In the genomic region with DNA sequence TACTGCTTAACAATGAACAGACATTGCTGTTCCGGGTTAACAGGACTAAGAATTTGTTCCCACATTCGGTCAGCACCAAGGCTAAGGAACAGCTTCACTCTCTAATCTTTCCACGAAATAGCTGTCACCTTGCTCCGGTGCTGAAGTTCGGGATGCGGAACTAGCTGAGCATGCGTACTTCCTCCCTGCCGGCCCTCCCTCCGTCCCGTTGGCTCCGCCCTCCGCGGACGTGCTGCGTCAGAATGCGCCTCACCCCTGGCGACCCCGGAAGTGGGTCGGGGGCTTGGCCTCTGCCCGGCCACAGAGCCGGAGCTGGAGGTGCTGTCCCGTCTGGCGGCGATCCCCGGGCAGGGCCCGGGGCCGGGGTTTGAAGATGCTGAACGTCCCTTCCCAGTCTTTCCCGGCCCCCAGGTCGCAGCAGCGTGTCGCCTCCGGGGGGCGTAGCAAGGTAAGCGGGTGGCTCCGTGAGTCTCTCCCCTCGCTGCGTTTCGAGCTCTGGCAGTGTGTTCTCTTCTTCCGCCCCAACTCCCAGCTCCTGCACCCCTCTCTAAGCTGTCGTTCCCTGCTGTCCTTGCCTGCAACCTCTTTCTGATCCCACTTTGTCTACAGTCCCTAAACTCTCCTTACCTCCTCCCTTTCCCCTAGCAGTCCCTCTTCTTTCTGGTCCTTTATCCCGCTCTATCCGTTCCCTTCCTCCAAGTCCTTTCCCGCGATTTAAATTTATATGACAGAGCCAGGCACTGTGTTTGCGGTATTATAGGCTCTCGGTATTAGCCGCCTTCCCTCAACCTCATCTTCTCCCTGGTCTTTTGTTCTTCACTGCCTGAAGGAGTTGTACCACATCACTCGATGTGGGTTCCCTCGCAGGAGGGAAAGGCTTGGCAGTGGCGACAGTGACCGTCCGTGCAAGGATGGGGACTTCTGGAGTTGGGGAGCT, we compare ENCODE assay signal across 8 cellular contexts.
DNase-seq lines count a peak whose midpoint lies in the region; ATAC-seq lines count a peak whose summit lies in the region.

A gene with protein sequence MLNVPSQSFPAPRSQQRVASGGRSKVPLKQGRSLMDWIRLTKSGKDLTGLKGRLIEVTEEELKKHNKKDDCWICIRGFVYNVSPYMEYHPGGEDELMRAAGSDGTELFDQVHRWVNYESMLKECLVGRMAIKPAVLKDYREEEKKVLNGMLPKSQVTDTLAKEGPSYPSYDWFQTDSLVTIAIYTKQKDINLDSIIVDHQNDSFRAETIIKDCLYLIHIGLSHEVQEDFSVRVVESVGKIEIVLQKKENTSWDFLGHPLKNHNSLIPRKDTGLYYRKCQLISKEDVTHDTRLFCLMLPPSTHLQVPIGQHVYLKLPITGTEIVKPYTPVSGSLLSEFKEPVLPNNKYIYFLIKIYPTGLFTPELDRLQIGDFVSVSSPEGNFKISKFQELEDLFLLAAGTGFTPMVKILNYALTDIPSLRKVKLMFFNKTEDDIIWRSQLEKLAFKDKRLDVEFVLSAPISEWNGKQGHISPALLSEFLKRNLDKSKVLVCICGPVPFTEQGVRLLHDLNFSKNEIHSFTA (plus strand): TSS at position 280 of the 937 bp plus-strand sequence. CDS start 94 bp downstream, at position 374.

- DNase-seq in AML-193 (lab: John Stamatoyannopoulos, UW): peak; percentile 95 to 98
- peak; percentile 55 for DNase-seq in NCI-H446 treated with DMSO at 0.1 percent for 48 hours (lab: John Stamatoyannopoulos, UW)
- DNase-seq in cerebellar cortex (ENCODE audit: low spot score): peak; percentile 93
- DNase-seq in islet precursor cell: peak; percentile 98
- DNase-seq in stimulated activated CD4-positive, alpha-beta T cell treated with anti-CD3 and anti-CD28 coated beads, Interleukin-12 subunit alpha, Interleukin-12 subunit beta, amount 100 ng/mL, for 48 hours (ENCODE audit: low read depth in 2 of 3, low spot score in 1 of 3): peak; percentile 89 to 91 (median 91)

- peak; percentile 98 for ATAC-seq in GM19035 (IDR thresholded peaks at IDR 0.05; ENCODE audit: unreplicated experiment)
- ATAC-seq in HG03354 (IDR thresholded peaks at IDR 0.05; ENCODE audit: poor library complexity, severe bottlenecking, unreplicated experiment): peak; percentile 98
- ATAC-seq in activated CD4-positive, CD25-positive, alpha-beta regulatory T cell treated with anti-CD3 and anti-CD28 coated beads, Interleukin-2, amount 50 U/mL, for 24 hours: peak; percentile 96

Comparison
In these comparisons a context has a peak if more than half of its experiments do, and no peak if none do; other contexts are left out.
1. Peak in every context shown above with its lines: DNase-seq and ATAC-seq.